In the genomic region with DNA sequence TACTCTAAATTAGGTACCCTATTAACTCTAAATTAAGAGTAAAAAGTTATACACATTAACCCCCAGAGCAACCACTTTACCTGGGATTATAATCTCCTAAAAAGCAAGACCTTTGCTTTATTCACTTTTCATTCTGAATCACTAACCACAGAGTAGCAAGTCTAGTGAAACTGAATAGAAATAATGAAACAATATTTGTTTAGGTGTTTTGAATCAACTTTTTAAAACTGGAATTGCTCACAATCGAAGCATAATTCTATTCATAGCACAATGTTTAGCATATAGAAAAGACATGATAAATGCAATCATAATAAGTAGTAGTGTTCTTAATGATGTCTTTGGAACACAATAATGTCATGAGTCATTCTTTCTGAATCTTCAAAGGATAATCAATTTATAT, we compare ENCODE assay signal across 16 cellular contexts. TPM values are rescaled to one million over a fixed set of nuclear protein-coding genes. Genes with fewer than 3 reads are reported as not detected.
DNase-seq lines count a peak whose midpoint lies in the region; ATAC-seq lines count a peak whose summit lies in the region.
"Had no signal": no experiment of that assay in that cellular context is flagged by ENCODE, and none has a peak within 500 bp of the region (broad histone marks: within the 10 kb centered on the region; RNA-seq: fewer than 3 reads in every experiment).

No MANE protein-coding gene starts in this region.

- no peaks in the 10 kb centered on the region for H3K36me3 ChIP-seq in SJCRH30
- H3K36me3 ChIP-seq: Peyer's patch had no signal

- H3K27ac ChIP-seq in SJCRH30: no peak overlapping the region
- H3K27ac ChIP-seq: Peyer's patch had no signal

- no peaks in the 10 kb centered on the region for H3K27me3 ChIP-seq in SJCRH30
- H3K27me3 ChIP-seq: Peyer's patch had no signal

- no peaks in the 10 kb centered on the region; the same call in 1 of the 2 replicates for H3K9me3 ChIP-seq in SJCRH30 (replicated peaks)
- H3K9me3 ChIP-seq: Peyer's patch had no signal

- peaks cover 6% of the 10 kb centered on the region for H3K4me1 ChIP-seq in SJCRH30
- H3K4me1 ChIP-seq: Peyer's patch had no signal

- ATAC-seq in GM18502 (IDR thresholded peaks at IDR 0.05; ENCODE audit: poor library complexity, unreplicated experiment) (peak; percentile 62), GM18868 (IDR thresholded peaks at IDR 0.05; ENCODE audit: unreplicated experiment) (peak; percentile 76), HG02938 (IDR thresholded peaks at IDR 0.05; ENCODE audit: unreplicated experiment) (peak; percentile 71), HG03565 (IDR thresholded peaks at IDR 0.05; ENCODE audit: unreplicated experiment) (peak; percentile 41), HG03095 (IDR thresholded peaks at IDR 0.05; ENCODE audit: unreplicated experiment) (no peak)
- ATAC-seq: T-cell had no signal

- H3K4me3 ChIP-seq in SJCRH30: no peak overlapping the region
- H3K4me3 ChIP-seq: Peyer's patch had no signal

- DNase-seq in SJCRH30 (no peak), putamen (ENCODE audit: low spot score) (no peak)
- no peak for DNase-seq in NK-92 treated with Interleukin-12 subunit alpha and Interleukin-12 subunit beta, amount 100 ng/mL, for 24 hours (lab: John Stamatoyannopoulos, UW)
- DNase-seq: DMS79, NCI-H1105 treated with DMSO at 0.1 percent for 48 hours, NCI-H2029 treated with DMSO at 0.1 percent for 48 hours, NCI-H226, NCI-H524, NCI-H774, Peyer's patch, T-cell had no signal

RNA-seq across cellular contexts. Expression of gene CASD1, which starts 37.0 kb away (rescaled TPM):
- total RNA-seq in SJCRH30 (2014; rRNA removed; shearing (Covaris generic)): 42.3 and 47.3 TPM in 2 replicates
